Comparison of ENCODE assay signal across 9 cellular contexts in genomic region chr9:125472926-125473701, GRCh38.
DNase-seq lines count a peak whose midpoint lies in the region; ATAC-seq and TF ChIP-seq lines count a peak whose summit lies in the region.
"Had no signal": no experiment of that assay in that cellular context is flagged by ENCODE, and none has a peak within 500 bp of the region (broad histone marks: within the 10 kb centered on the region; RNA-seq: fewer than 3 reads in every experiment).

No MANE protein-coding gene starts in this region.

- no peak for TF ChIP-seq POLR2A in gastroesophageal sphincter (IDR thresholded peaks at IDR 0.05)

- no peaks in the 10 kb centered on the region for H3K27me3 Mint-ChIP-seq in progenitor cell of endocrine pancreas

- H3K4me1 Mint-ChIP-seq in progenitor cell of endocrine pancreas (ENCODE audit: low read depth) = peaks cover 86% of the 10 kb centered on the region

- CTCF ChIA-PET in OCI-LY7 (lab: Charles Lee; ENCODE audit: unreplicated experiment) = no interaction called here

- H3K9me3 Mint-ChIP-seq in progenitor cell of endocrine pancreas (ENCODE audit: low read depth) = no peaks in the 10 kb centered on the region

- no peak for TF ChIP-seq CTCF in gastroesophageal sphincter (IDR thresholded peaks at IDR 0.05)
- peak; percentile 19 for TF ChIP-seq CTCF in progenitor cell of endocrine pancreas (IDR thresholded peaks at IDR 0.05; ENCODE audit: unreplicated experiment)
- TF ChIP-seq CTCF in OCI-LY7 (conservative IDR thresholded peaks at IDR 0.05; ENCODE audit: low read length) = no peak

- H3K9me3 ChIP-seq in gastroesophageal sphincter (no peaks in the 10 kb centered on the region), OCI-LY7 (ENCODE audit: low read length) (no peaks in the 10 kb centered on the region)

- H3K27ac ChIP-seq in gastroesophageal sphincter = peak overlapping the region in 3 of 4 donors; percentile 57 to 62 (median 59)
- H3K27ac ChIP-seq in OCI-LY7 (ENCODE audit: low read depth, low read length, poor library complexity, severe bottlenecking) = no peak overlapping the region

- no peaks in the 10 kb centered on the region for H3K9me2 ChIP-seq in OCI-LY7 (ENCODE audit: insufficient read depth, low read length)

- peak overlapping the region; percentile 73 for H3K27ac Mint-ChIP-seq in progenitor cell of endocrine pancreas

- no peaks in the 10 kb centered on the region for H3K27me3 ChIP-seq in gastroesophageal sphincter

- no peaks in the 10 kb centered on the region for H3K79me2 ChIP-seq in OCI-LY7 (ENCODE audit: insufficient read depth, low read depth, low read length)

- peaks cover 0 to 23% of the 10 kb centered on the region in 2 donors for H3K36me3 ChIP-seq in gastroesophageal sphincter
- 0 out of 2 replicates have a peak, but pooled peaks cover 5% of the 10 kb centered on the region for H3K36me3 ChIP-seq in OCI-LY7 (ENCODE audit: insufficient read depth, low read length)

- H3K4me3 ChIP-seq in gastroesophageal sphincter = no peak overlapping the region
- H3K4me3 ChIP-seq in OCI-LY7 (ENCODE audit: low read depth, low read length, poor library complexity, severe bottlenecking) = no peak overlapping the region

- ATAC-seq in gastroesophageal sphincter (peak; percentile 49), HG03045 (IDR thresholded peaks at IDR 0.05; ENCODE audit: unreplicated experiment) (no peak)

- BruUV-seq in OCI-LY7 (replicated peaks; lab: Mats Ljungman, UMichigan) = no TSS peak

- WGBS in gastroesophageal sphincter (ENCODE audit: low coverage in 1 of 2), 2 donors = 17 to 34% methylated on average over 8 to 11 of the region's 11 CpGs

- H2AFZ ChIP-seq in OCI-LY7 (ENCODE audit: low read length) = no peak overlapping the region

- H3K4me1 ChIP-seq in gastroesophageal sphincter (peaks cover 2 to 53% (median 18%) of the 10 kb centered on the region in 3 donors), OCI-LY7 (ENCODE audit: insufficient read depth, low read length, poor library complexity, severe bottlenecking) (no peaks in the 10 kb centered on the region)

- POLR2A ChIA-PET in OCI-LY7 (lab: Charles Lee) = interaction anchor here (0.6 to 1.0 kb wide), 2 partner anchors 10 to 1060 kb away, joined by 3 to 4 read pairs; no protein-coding TSS in a partner anchor

- no peak overlapping the region for H3K4me3 Mint-ChIP-seq in progenitor cell of endocrine pancreas (ENCODE audit: low read depth)

- H3K4me2 ChIP-seq in OCI-LY7 (ENCODE audit: low read length) = no peak overlapping the region

- in situ Hi-C loops in SK-MEL-5 (cut with HindIII; ENCODE audit: low pct_unique_long_range_greater_than_20kb, low sequenced_read_pairs) = no loop called here

- DNase-seq in ELR (ENCODE audit: low read depth) (peak; percentile 53), SK-MEL-5 (ENCODE audit: low read depth, low spot score) (peak; percentile 86), progenitor cell of endocrine pancreas (ENCODE audit: low spot score, unreplicated experiment) (no peak), amniotic stem cell (lab: John Stamatoyannopoulos, UW) (no peak), OCI-LY7 (ENCODE audit: low spot score) (no peak), GF-D8 (lab: John Stamatoyannopoulos, UW) (no peak)
- DNase-seq: hippocampal formation had no signal

- intact Hi-C loops in OCI-LY7 (cut with micrococcal nuclease; ENCODE audit: unreplicated experiment) = no loop called here

- peaks cover 5% of the 10 kb centered on the region for H3K36me3 Mint-ChIP-seq in progenitor cell of endocrine pancreas (ENCODE audit: insufficient read depth)

- no peaks in the 10 kb centered on the region for H4K20me1 ChIP-seq in OCI-LY7 (ENCODE audit: insufficient read depth, low read length)

- TF ChIP-seq EP300 in gastroesophageal sphincter (IDR thresholded peaks at IDR 0.05) = no peak

Comparison
In these comparisons a context has a peak if more than half of its experiments do, and no peak if none do; other contexts are left out.
1. DNase-seq: peak in ELR (single experiment) and SK-MEL-5 (single experiment); none in progenitor cell of endocrine pancreas (single experiment), amniotic stem cell (single experiment), OCI-LY7 (single experiment) and GF-D8 (single experiment).